ENCODE assay signal across 8 cellular contexts in genomic region chr11:94968334-94968958, GRCh38. TPM values are rescaled to one million over a fixed set of nuclear protein-coding genes. Genes with fewer than 3 reads are reported as not detected.
DNase-seq lines count a peak whose midpoint lies in the region; ATAC-seq, FAIRE-seq and TF ChIP-seq lines count a peak whose summit lies in the region.

No MANE protein-coding gene starts in this region.

- no peaks in the 10 kb centered on the region for H3K27me3 Mint-ChIP-seq in neural crest cell (ENCODE audit: low read depth)

- TF ChIP-seq CTCF in cardiac fibroblast (IDR thresholded peaks at IDR 0.05; ENCODE audit: low read depth, low read length): peak; percentile 60
- TF ChIP-seq CTCF in neural crest cell (conservative IDR thresholded peaks at IDR 0.05): peak; percentile 75

- no peaks in the 10 kb centered on the region for H3K9me3 Mint-ChIP-seq in neural crest cell

- no peak for ATAC-seq in HG02798 (IDR thresholded peaks at IDR 0.05; ENCODE audit: poor library complexity, unreplicated experiment)

- no peak overlapping the region for H3K4me3 ChIP-seq in cardiac fibroblast (replicated peaks in 1 of 2; ENCODE audit: low read depth in 2 of 2, low read length in 2 of 2)

- DNase-seq in M059J (ENCODE audit: low read depth): peak; percentile 45
- DNase-seq in cardiac fibroblast (ENCODE audit: low read depth in 2 of 2): peak; percentile 70 to 77
- no peak for DNase-seq in neural crest cell (ENCODE audit: low read depth, low spot score)
- DNase-seq in activated effector memory CD4-positive, alpha-beta T cell treated with Interleukin-2 at 50 U/mL for 16 hours: no peak
- no peak for DNase-seq in NCI-H1694 treated with DMSO at 0.1 percent for 48 hours (lab: John Stamatoyannopoulos, UW)
- no peak for DNase-seq in C1 segment of cervical spinal cord (lab: John Stamatoyannopoulos, UW)

- H3K36me3 Mint-ChIP-seq in neural crest cell (ENCODE audit: low read depth): peaks cover 24% of the 10 kb centered on the region

- H3K4me3 Mint-ChIP-seq in neural crest cell: peak overlapping the region; percentile 56

- FAIRE-seq in G401.6 (lab: Jason Lieb, UNC): peak; percentile 82

- peaks cover 8% of the 10 kb centered on the region for H3K4me1 Mint-ChIP-seq in neural crest cell

- H3K27ac Mint-ChIP-seq in neural crest cell (ENCODE audit: unreplicated experiment): no peak overlapping the region

RNA-seq across cellular contexts. Expression of gene CWC15, which starts 4.9 kb away (rescaled TPM):
- 61.0 and 65.2 TPM in 2 replicates for total RNA-seq in M059J (2014; rRNA removed; shearing (Covaris generic))
- total RNA-seq in neural crest cell: 80.2 and 88.0 TPM in 2 replicates

RNA-seq across cellular contexts. Expression of gene KDM4D, which starts 5.1 kb away (rescaled TPM):
- 1.4 and 4.3 TPM in 2 replicates for total RNA-seq in M059J (2014; rRNA removed; shearing (Covaris generic))
- 3.1 and 3.2 TPM in 2 replicates for total RNA-seq in neural crest cell

RNA-seq across cellular contexts. Expression of gene KDM4E, which starts 56.6 kb away (rescaled TPM):
- total RNA-seq in M059J (2014; rRNA removed; shearing (Covaris generic)): not detected in 2 replicates
- total RNA-seq in neural crest cell: not detected in 2 replicates

Comparison
In these comparisons a context has a peak if more than half of its experiments do, and no peak if none do; other contexts are left out.
1. DNase-seq: peak in M059J (single experiment) and cardiac fibroblast (2 of 2); none in neural crest cell (single experiment), activated effector memory CD4-positive, alpha-beta T cell treated with Interleukin-2 at 50 U/mL for 16 hours (single experiment), NCI-H1694 treated with DMSO at 0.1 percent for 48 hours (single experiment) and C1 segment of cervical spinal cord (0 of 14).